Comparison of ENCODE assay signal across 25 cellular contexts in the genomic region with DNA sequence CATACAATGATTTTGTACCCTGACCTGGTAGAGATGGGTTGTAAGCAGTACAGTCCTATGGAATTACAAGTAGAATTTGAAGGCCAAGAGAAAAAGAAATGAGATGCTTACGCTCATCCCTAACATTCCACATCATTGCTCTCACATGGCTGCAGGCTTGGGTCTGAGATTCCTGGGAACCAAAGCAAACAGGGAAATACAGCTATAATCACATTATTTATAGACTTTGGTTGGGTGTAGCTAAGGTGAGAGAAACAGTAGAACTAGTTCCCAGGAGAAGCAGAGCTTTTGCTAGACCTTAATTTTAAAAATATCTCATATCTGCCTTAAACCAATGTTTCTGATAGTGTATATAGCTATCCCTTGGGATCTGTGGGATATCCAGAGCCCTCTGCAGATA. TPM values are rescaled to one million over a fixed set of nuclear protein-coding genes. Genes with fewer than 3 reads are reported as not detected.
DNase-seq lines count a peak whose midpoint lies in the region; ATAC-seq and TF ChIP-seq lines count a peak whose summit lies in the region.
"Had no signal": no experiment of that assay in that cellular context is flagged by ENCODE, and none has a peak within 500 bp of the region (broad histone marks: within the 10 kb centered on the region; RNA-seq: fewer than 3 reads in every experiment).

No MANE protein-coding gene starts in this region.

- CTCF ChIA-PET in activated CD4-positive, alpha-beta memory T cell treated with anti-CD3 and anti-CD28 coated beads, Interleukin-2, amount 10 ng/mL, durations not matched to agents 7 days and 5 days (lab: Charles Lee): interaction anchor here (1.6 kb wide), 1 partner anchor 9 kb away, joined by 4 read pairs; no protein-coding TSS in a partner anchor

- DNase-seq in Karpas-422 (no peak), kidney tubule cell (ENCODE audit: low spot score) (peak; percentile 26), mucosa of descending colon (no peak), DMS 273 (lab: John Stamatoyannopoulos, UW; ENCODE audit: unreplicated experiment) (no peak), T-helper 9 cell (no peak)
- DNase-seq in activated CD4-positive, alpha-beta memory T cell treated with anti-CD3 and anti-CD28 coated beads, Interleukin-2, amount 10 ng/mL, durations not matched to agents 7 days and 5 days: no peak
- DNase-seq: AML-193; Caco-2; Calu3; CD4-positive, alpha-beta T cell; CD8-positive, alpha-beta T cell; DMS 273 treated with DMSO at 0.1 percent for 48 hours; DMS153; DMS53; DMS79; DND-41; EL; GDM1 had no signal

- POLR2A ChIA-PET in activated CD4-positive, alpha-beta memory T cell treated with anti-CD3 and anti-CD28 coated beads, Interleukin-2, amount 10 ng/mL, durations not matched to agents 7 days and 5 days (lab: Charles Lee): interaction anchor here (1.0 kb wide), 1 partner anchor 14 kb away, joined by 3 read pairs; no protein-coding TSS in a partner anchor

- H3K9me2 ChIP-seq in Karpas-422 (replicated peaks; ENCODE audit: insufficient read depth, low read length): no peaks in the 10 kb centered on the region

- peaks cover 6% of the 10 kb centered on the region for H3K4me1 Mint-ChIP-seq in activated CD4-positive, alpha-beta memory T cell treated with anti-CD3 and anti-CD28 coated beads, Interleukin-2, amount 10 ng/mL, durations not matched to agents 7 days and 5 days
- H3K4me1 Mint-ChIP-seq: B cell had no signal

- H3K4me2 ChIP-seq in Karpas-422 (ENCODE audit: low read depth, low read length, poor library complexity, severe bottlenecking): peak overlapping the region; percentile 9
- H3K4me2 ChIP-seq: A549; BLaER1 treated with 17β-estradiol and CSF1 and Interleukin-3, amounts not matched to agents 10 nM and 100 nM had no signal

- peaks cover 98% of the 10 kb centered on the region for H3K79me2 ChIP-seq in Karpas-422 (ENCODE audit: low read length)

- no peak overlapping the region for H3K27ac Mint-ChIP-seq in activated CD4-positive, alpha-beta memory T cell treated with anti-CD3 and anti-CD28 coated beads, Interleukin-2, amount 10 ng/mL, durations not matched to agents 7 days and 5 days
- H3K27ac Mint-ChIP-seq: B cell; CD4-positive, alpha-beta T cell; CD8-positive, alpha-beta T cell had no signal

- peaks cover 19% of the 10 kb centered on the region for H3K36me3 Mint-ChIP-seq in activated CD4-positive, alpha-beta memory T cell treated with anti-CD3 and anti-CD28 coated beads, Interleukin-2, amount 10 ng/mL, durations not matched to agents 7 days and 5 days (ENCODE audit: low read depth)

- no peak overlapping the region for H3K4me3 Mint-ChIP-seq in activated CD4-positive, alpha-beta memory T cell treated with anti-CD3 and anti-CD28 coated beads, Interleukin-2, amount 10 ng/mL, durations not matched to agents 7 days and 5 days
- H3K4me3 Mint-ChIP-seq: B cell; CD4-positive, alpha-beta T cell; CD8-positive, alpha-beta T cell had no signal

- no peak overlapping the region for H3K4me3 ChIP-seq in Karpas-422 (ENCODE audit: low read length)
- no peak overlapping the region for H3K4me3 ChIP-seq in mucosa of descending colon
- H3K4me3 ChIP-seq: A549; BLaER1 treated with 17β-estradiol and CSF1 and Interleukin-3, amounts not matched to agents 10 nM and 100 nM; GM12878 had no signal

- H3K36me3 ChIP-seq in Karpas-422 (ENCODE audit: insufficient read depth, low read length) (peaks cover 14% of the 10 kb centered on the region; the same call in 1 of the 2 replicates), mucosa of descending colon (ENCODE audit: low read depth) (no peaks in the 10 kb centered on the region)

- intact Hi-C loops in mucosa of descending colon (cut with DNase I, micrococcal nuclease): no loop called here

- no peak overlapping the region for H3K9ac ChIP-seq in Karpas-422 (ENCODE audit: low read length)
- H3K9ac ChIP-seq: BLaER1 treated with 17β-estradiol and CSF1 and Interleukin-3, amounts not matched to agents 10 nM and 100 nM had no signal

- no peak for TF ChIP-seq CTCF in mucosa of descending colon (IDR thresholded peaks at IDR 0.05)

- peaks cover 19% of the 10 kb centered on the region for H3K9me3 Mint-ChIP-seq in activated CD4-positive, alpha-beta memory T cell treated with anti-CD3 and anti-CD28 coated beads, Interleukin-2, amount 10 ng/mL, durations not matched to agents 7 days and 5 days

- H3K27me3 Mint-ChIP-seq in activated CD4-positive, alpha-beta memory T cell treated with anti-CD3 and anti-CD28 coated beads, Interleukin-2, amount 10 ng/mL, durations not matched to agents 7 days and 5 days: no peaks in the 10 kb centered on the region
- H3K27me3 Mint-ChIP-seq: B cell; CD4-positive, alpha-beta T cell had no signal

- ATAC-seq in mucosa of descending colon: peak; percentile 69
- ATAC-seq: A549; CD8-positive, alpha-beta T cell; GM12878 had no signal

- peaks cover 18% of the 10 kb centered on the region; the same call in 1 of the 2 replicates for H4K20me1 ChIP-seq in Karpas-422 (ENCODE audit: insufficient read depth, low read depth, low read length)
- H4K20me1 ChIP-seq: BLaER1 treated with 17β-estradiol and CSF1 and Interleukin-3, amounts not matched to agents 10 nM and 100 nM had no signal

- H3K4me1 ChIP-seq in Karpas-422 (ENCODE audit: low read length): peaks cover 43% of the 10 kb centered on the region
- no peaks in the 10 kb centered on the region for H3K4me1 ChIP-seq in mucosa of descending colon (ENCODE audit: low read depth)
- H3K4me1 ChIP-seq: A549, Caco-2 had no signal

- H2AFZ ChIP-seq in Karpas-422 (ENCODE audit: low read length): no peak overlapping the region

- no peak overlapping the region for H3K27ac ChIP-seq in Karpas-422 (ENCODE audit: low read length)
- H3K27ac ChIP-seq: 22Rv1; A549; BLaER1 treated with 17β-estradiol and CSF1 and Interleukin-3, amounts not matched to agents 10 nM and 100 nM; C4-2B had no signal

- no peaks in the 10 kb centered on the region for H3K27me3 ChIP-seq in Karpas-422 (ENCODE audit: low read length)
- H3K27me3 ChIP-seq: BLaER1 treated with 17β-estradiol and CSF1 and Interleukin-3, amounts not matched to agents 10 nM and 100 nM had no signal

- H3K9me3 ChIP-seq in Karpas-422 (ENCODE audit: low read length): peaks cover 4% of the 10 kb centered on the region; the same call in 1 of the 2 replicates
- peaks cover 8% of the 10 kb centered on the region for H3K9me3 ChIP-seq in mucosa of descending colon
- H3K9me3 ChIP-seq: Caco-2 had no signal

RNA-seq across cellular contexts. Expression of a gene that starts 51.4 kb away (rescaled TPM):
- total RNA-seq in Karpas-422 (2014; rRNA removed; shearing (Covaris generic); ENCODE audit: low replicate concordance): 20.9 and 36.2 TPM in 2 replicates
- 10 to 100 TPM; 13.4 to 23.8 (median 14.3) TPM for total RNA-seq in mucosa of descending colon
- 10 to 100 TPM; 48.8 to 52.6 TPM for total RNA-seq in activated CD4-positive, alpha-beta memory T cell treated with anti-CD3 and anti-CD28 coated beads, Interleukin-2, amount 10 ng/mL, durations not matched to agents 7 days and 5 days
- total RNA-seq: Caco-2, G401 had no signal
